Comparison of ENCODE assay signal across 8 cellular contexts in genomic region chr3:108089544-108089943, GRCh38. TPM values are rescaled to one million over a fixed set of nuclear protein-coding genes. Genes with fewer than 3 reads are reported as not detected.
A peak's percentile ranks its signal among the peaks of the same experiment; 100 is the strongest.
DNase-seq lines count a peak whose midpoint lies in the region; ATAC-seq and TF ChIP-seq lines count a peak whose summit lies in the region.

No MANE protein-coding gene starts in this region.

- H3K9me3 ChIP-seq in OCI-LY1 (ENCODE audit: low read length) = no peaks in the 10 kb centered on the region

- H4K20me1 ChIP-seq in OCI-LY1 (ENCODE audit: insufficient read depth, low read length) = no peaks in the 10 kb centered on the region

- DNase-seq in G401 (ENCODE audit: low spot score) = peak; percentile 58
- no peak for DNase-seq in epithelial cell of proximal tubule (ENCODE audit: low read depth)
- peak; percentile 55 for DNase-seq in pons (ENCODE audit: low spot score)
- no peak for DNase-seq in NOMO-1 (lab: John Stamatoyannopoulos, UW; ENCODE audit: unreplicated experiment in 2 of 2)
- DNase-seq in GM13976 (ENCODE audit: low spot score) = no peak

- TF ChIP-seq CTCF in OCI-LY1 (IDR thresholded peaks at IDR 0.05; ENCODE audit: low read length) (no peak), epithelial cell of proximal tubule (conservative IDR thresholded peaks at IDR 0.05; ENCODE audit: low read depth, low read length) (no peak), GM13976 (IDR thresholded peaks at IDR 0.05; ENCODE audit: borderline replicate concordance, control extremely low read depth, extremely low read depth, insufficient read depth, missing control alignments) (no peak)

- peak overlapping the region; percentile 71 for H3K27ac ChIP-seq in OCI-LY1 (ENCODE audit: low read depth, low read length, poor library complexity, severe bottlenecking)

- H3K9me2 ChIP-seq in OCI-LY1 (ENCODE audit: low read depth, low read length) = no peaks in the 10 kb centered on the region

- no peaks in the 10 kb centered on the region for H3F3A ChIP-seq in OCI-LY1 (ENCODE audit: insufficient read depth, low read length)

- peaks cover 59% of the 10 kb centered on the region for H3K79me2 ChIP-seq in OCI-LY1 (ENCODE audit: insufficient read depth, low read length)

- in situ Hi-C loops in G401 (cut with HindIII; ENCODE audit: low sequenced_read_pairs) (no loop called here), GM13976 (cut with MboI; ENCODE audit: low sequenced_read_pairs, unreplicated experiment) (no loop called here)

- peaks cover 46% of the 10 kb centered on the region for H3K4me1 ChIP-seq in OCI-LY1 (ENCODE audit: insufficient read depth, low read length, severe bottlenecking)

- peak overlapping the region; percentile 91 for H3K9ac ChIP-seq in OCI-LY1 (ENCODE audit: low read length)

- H3K4me3 ChIP-seq in OCI-LY1 (ENCODE audit: low read depth, low read length, poor library complexity, severe bottlenecking) (peak overlapping the region; percentile 92), epithelial cell of proximal tubule (ENCODE audit: low read depth, low read length) (peak overlapping the region; percentile 71)

- no peak overlapping the region for H2AFZ ChIP-seq in OCI-LY1 (ENCODE audit: low read length)

- peak overlapping the region; percentile 89 for H3K4me2 ChIP-seq in OCI-LY1 (ENCODE audit: low read length)

- ATAC-seq in GM21619 (IDR thresholded peaks at IDR 0.05; ENCODE audit: unreplicated experiment) (no peak), GM21423 (IDR thresholded peaks at IDR 0.05; ENCODE audit: unreplicated experiment) (no peak)

- H3K27me3 ChIP-seq in OCI-LY1 (ENCODE audit: insufficient read depth, low read length) = no peaks in the 10 kb centered on the region

- H3K36me3 ChIP-seq in OCI-LY1 (ENCODE audit: insufficient read depth, low read length) = peaks cover 16% of the 10 kb centered on the region; the same call in 1 of the 2 replicates

RNA-seq across cellular contexts. Expression of gene CD47, which starts 1.3 kb away (rescaled TPM):
- total RNA-seq in G401 (2014; rRNA removed; shearing (Covaris generic)) = 0.85 TPM in 1 of 2 replicates, not detected in the other
- total RNA-seq in epithelial cell of proximal tubule = 81.0 and 141 TPM in 2 replicates

Comparison
In these comparisons a context has a peak if more than half of its experiments do, and no peak if none do; other contexts are left out.
1. DNase-seq: peak in G401 (single experiment) and pons (single experiment); none in epithelial cell of proximal tubule (single experiment), NOMO-1 (0 of 2) and GM13976 (single experiment).
2. RNA of gene CD47, which starts 1.3 kb away (total RNA-seq): 81.0 to 141 TPM in epithelial cell of proximal tubule; 0.85 TPM in G401; every median in the first group is over 10 times any median in the second.